ENCODE assay signal across 1 cellular context in the genomic region with DNA sequence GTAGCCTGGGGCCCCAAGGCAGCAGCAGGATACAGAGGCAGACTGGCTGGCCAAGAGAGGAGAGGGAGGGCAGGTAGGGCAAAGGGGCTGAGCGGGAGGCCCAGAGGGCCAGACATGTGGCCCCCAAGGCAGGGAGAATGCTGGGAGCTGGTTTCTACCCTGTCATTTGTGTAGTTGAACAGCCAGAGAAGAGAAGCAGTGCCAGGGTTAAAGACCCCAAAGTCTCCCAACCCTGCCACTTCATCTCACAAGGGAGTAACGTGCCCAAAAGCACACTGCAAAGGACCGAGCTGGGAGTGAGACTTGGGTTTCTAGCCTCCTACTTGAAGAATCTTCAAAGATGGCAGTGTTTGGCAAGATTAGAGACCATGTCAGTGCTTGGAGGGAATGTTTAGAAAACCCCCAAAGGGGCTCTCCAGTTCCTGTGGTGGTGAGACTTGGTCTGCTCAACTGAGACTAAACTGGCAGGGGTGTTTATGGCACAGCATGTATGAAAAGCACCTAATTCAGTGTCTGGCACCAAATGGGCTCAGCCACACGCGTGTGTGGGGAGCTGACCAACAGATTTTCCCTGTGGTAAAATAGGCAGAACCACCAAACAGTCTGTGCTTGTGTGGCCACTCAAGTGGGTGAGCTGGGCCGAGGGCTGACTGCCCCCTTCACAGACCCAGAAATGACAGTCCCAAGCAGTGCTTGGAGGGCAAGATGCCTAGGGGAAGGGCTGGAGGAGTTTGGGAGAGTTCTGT.
TF ChIP-seq lines count a peak whose summit lies in the region.

No MANE protein-coding gene starts in this region.

TF ChIP-seq in IMR-90, 13 proteins besides CTCF, POLR2A, EP300 and RAD21:
- no peak for TF ChIP-seq BHLHE40 (IDR thresholded peaks at IDR 0.05; ENCODE audit: low read depth, low read length)
- no peak for TF ChIP-seq CHD1 (IDR thresholded peaks at IDR 0.05; ENCODE audit: low read depth, low read length)
- no peak for TF ChIP-seq NFE2L2 (IDR thresholded peaks at IDR 0.05; ENCODE audit: low read depth, low read length)
- TF ChIP-seq, protein P1, sequence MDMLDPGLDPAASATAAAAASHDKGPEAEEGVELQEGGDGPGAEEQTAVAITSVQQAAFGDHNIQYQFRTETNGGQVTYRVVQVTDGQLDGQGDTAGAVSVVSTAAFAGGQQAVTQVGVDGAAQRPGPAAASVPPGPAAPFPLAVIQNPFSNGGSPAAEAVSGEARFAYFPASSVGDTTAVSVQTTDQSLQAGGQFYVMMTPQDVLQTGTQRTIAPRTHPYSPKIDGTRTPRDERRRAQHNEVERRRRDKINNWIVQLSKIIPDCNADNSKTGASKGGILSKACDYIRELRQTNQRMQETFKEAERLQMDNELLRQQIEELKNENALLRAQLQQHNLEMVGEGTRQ (IDR thresholded peaks at IDR 0.05; ENCODE audit: low read depth, low read length) = no peak
- no peak for TF ChIP-seq MAZ (IDR thresholded peaks at IDR 0.05; ENCODE audit: borderline replicate concordance, low read depth, low read length)
- TF ChIP-seq RCOR1 (IDR thresholded peaks at IDR 0.05; ENCODE audit: insufficient replicate concordance, low read length) = no peak
- no peak for TF ChIP-seq SMC3 (IDR thresholded peaks at IDR 0.05; ENCODE audit: low read depth, low read length)
- TF ChIP-seq RFX5 (IDR thresholded peaks at IDR 0.05; ENCODE audit: low read depth, low read length) = no peak
- TF ChIP-seq FOS (IDR thresholded peaks at IDR 0.05; ENCODE audit: low read depth, low read length) = no peak
- TF ChIP-seq, protein P2, sequence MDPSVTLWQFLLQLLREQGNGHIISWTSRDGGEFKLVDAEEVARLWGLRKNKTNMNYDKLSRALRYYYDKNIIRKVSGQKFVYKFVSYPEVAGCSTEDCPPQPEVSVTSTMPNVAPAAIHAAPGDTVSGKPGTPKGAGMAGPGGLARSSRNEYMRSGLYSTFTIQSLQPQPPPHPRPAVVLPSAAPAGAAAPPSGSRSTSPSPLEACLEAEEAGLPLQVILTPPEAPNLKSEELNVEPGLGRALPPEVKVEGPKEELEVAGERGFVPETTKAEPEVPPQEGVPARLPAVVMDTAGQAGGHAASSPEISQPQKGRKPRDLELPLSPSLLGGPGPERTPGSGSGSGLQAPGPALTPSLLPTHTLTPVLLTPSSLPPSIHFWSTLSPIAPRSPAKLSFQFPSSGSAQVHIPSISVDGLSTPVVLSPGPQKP (IDR thresholded peaks at IDR 0.05; ENCODE audit: borderline replicate concordance, low read depth, low read length) = no peak
- TF ChIP-seq CEBPB (IDR thresholded peaks at IDR 0.05; ENCODE audit: low read depth, low read length) = no peak
- TF ChIP-seq MAFK (IDR thresholded peaks at IDR 0.05; ENCODE audit: low read depth, low read length) = no peak
- TF ChIP-seq MXI1 (IDR thresholded peaks at IDR 0.05; ENCODE audit: borderline replicate concordance, low read depth, low read length) = no peak
